ENCODE assay signal across 19 cellular contexts in genomic region chrX:154352466-154352865, GRCh38. TPM values are rescaled to one million over a fixed set of nuclear protein-coding genes. Genes with fewer than 3 reads are reported as not detected.
A peak's percentile ranks its signal among the peaks of the same experiment; 100 is the strongest.
DNase-seq lines count a peak whose midpoint lies in the region; ATAC-seq, FAIRE-seq and TF ChIP-seq lines count a peak whose summit lies in the region.
"Had no signal": no experiment of that assay in that cellular context is flagged by ENCODE, and none has a peak within 500 bp of the region (broad histone marks: within the 10 kb centered on the region; RNA-seq: fewer than 3 reads in every experiment).

No MANE protein-coding gene starts in this region.

- no peak overlapping the region for H3K4me3 Mint-ChIP-seq in activated naive CD4-positive, alpha-beta T cell treated with anti-CD3 and anti-CD28 coated beads, Interleukin-2, amount 10 ng/mL, durations not matched to agents 7 days and 5 days
- H3K4me3 Mint-ChIP-seq: brain had no signal

- H3K4me1 ChIP-seq in HCT116 (ENCODE audit: control insufficient read depth in 1 of 2, insufficient read depth in 2 of 2, low read length in 2 of 2) (no peaks in the 10 kb centered on the region), K562 (replicated peaks in 1 of 2; ENCODE audit: control insufficient read depth in 2 of 2, insufficient read depth in 2 of 2, low read length in 2 of 2) (peaks cover 0 to 51% of the 10 kb centered on the region in 2 experiments; a peak in 2 of 5 replicates), spleen (peaks cover 3 to 75% (median 39%) of the 10 kb centered on the region in 6 donors), SK-N-SH (ENCODE audit: control insufficient read depth in 1 of 2, insufficient read depth in 2 of 2, low read depth in 1 of 2, low read length in 1 of 2) (peaks cover 0 to under 1% of the 10 kb centered on the region in 2 experiments; a peak in 1 of 4 replicates)

- no peaks in the 10 kb centered on the region for H3K9me2 ChIP-seq in HCT116 (ENCODE audit: insufficient read depth)
- no peaks in the 10 kb centered on the region for H3K9me2 ChIP-seq in SK-N-SH

- no peak overlapping the region for H3K4me3 ChIP-seq in HCT116 (replicated peaks in 1 of 2; ENCODE audit: low read depth in 1 of 2, low read length in 2 of 2)
- H3K4me3 ChIP-seq in K562: no peak overlapping the region
- no peak overlapping the region for H3K4me3 ChIP-seq in spleen
- no peak overlapping the region for H3K4me3 ChIP-seq in SK-N-SH (ENCODE audit: low read depth in 2 of 2, low read length in 1 of 2)

- H3K27ac Mint-ChIP-seq in activated naive CD4-positive, alpha-beta T cell treated with anti-CD3 and anti-CD28 coated beads, Interleukin-2, amount 10 ng/mL, durations not matched to agents 7 days and 5 days: peak overlapping the region; percentile 83
- H3K27ac Mint-ChIP-seq in activated naive CD4-positive, alpha-beta T cell treated with anti-CD3 and anti-CD28 coated beads, Interleukin-2, amount 50 U/mL, for 72 hours: no peak overlapping the region
- H3K27ac Mint-ChIP-seq: brain had no signal

- H3K9me1 ChIP-seq in K562 (ENCODE audit: control insufficient read depth, insufficient read depth, low read length): no peaks in the 10 kb centered on the region

- H3F3A ChIP-seq in SK-N-SH (replicated peaks; ENCODE audit: insufficient read depth): peaks cover 57% of the 10 kb centered on the region

- no peaks in the 10 kb centered on the region for H3K9me3 Mint-ChIP-seq in activated naive CD4-positive, alpha-beta T cell treated with anti-CD3 and anti-CD28 coated beads, Interleukin-2, amount 10 ng/mL, durations not matched to agents 7 days and 5 days
- H3K9me3 Mint-ChIP-seq in activated naive CD4-positive, alpha-beta T cell treated with anti-CD3 and anti-CD28 coated beads, Interleukin-2, amount 50 U/mL, for 72 hours: no peaks in the 10 kb centered on the region

- TF ChIP-seq POLR2A in HCT116 (IDR thresholded peaks at IDR 0.05; ENCODE audit: borderline replicate concordance, extremely low read depth, insufficient read depth, insufficient read length): no peak
- no peak for TF ChIP-seq POLR2A in K562 (conservative IDR thresholded peaks at IDR 0.05)
- TF ChIP-seq POLR2A in spleen (IDR thresholded peaks at IDR 0.05): no peak

- no peak for DNase-seq in activated naive CD4-positive, alpha-beta T cell treated with anti-CD3 and anti-CD28 coated beads, Interleukin-2, amount 10 ng/mL, durations not matched to agents 7 days and 5 days
- no peak for DNase-seq in activated naive CD4-positive, alpha-beta T cell treated with anti-CD3 and anti-CD28 coated beads, Interleukin-2, amount 50 U/mL, for 72 hours (ENCODE audit: low spot score in 2 of 2)
- DNase-seq in HCT116 (ENCODE audit: low read depth, low spot score) (no peak), K562 (ENCODE audit: extremely low read depth in 1 of 4, low spot score in 3 of 4) (no peak), spleen (no peak), NK-92 (lab: John Stamatoyannopoulos, UW; ENCODE audit: unreplicated experiment) (no peak), SK-N-SH (no peak), DMS53 (lab: John Stamatoyannopoulos, UW) (no peak)
- DNase-seq: activated naive CD4-positive, alpha-beta T cell treated with Interleukin-2 at 50 U/mL for 16 hours; activated T-cell treated with anti-CD3 and anti-CD28 coated beads for 4 hours; dermis blood vessel endothelial cell; erythroblast; NCI-H1694; NCI-H510A; posterior cingulate gyrus had no signal

- H3K27me3 ChIP-seq in HCT116 (ENCODE audit: insufficient read depth, low read length): no peaks in the 10 kb centered on the region
- H3K27me3 ChIP-seq in K562 (ENCODE audit: control insufficient read depth in 2 of 2, insufficient read depth in 2 of 2, low read length in 2 of 2): no peaks in the 10 kb centered on the region
- H3K27me3 ChIP-seq in spleen (replicated peaks in 1 of 7): no peaks in the 10 kb centered on the region
- H3K27me3 ChIP-seq in SK-N-SH (ENCODE audit: insufficient read depth): no peaks in the 10 kb centered on the region

- POLR2A ChIA-PET in HCT116 (lab: Charles Lee) (no interaction called here), K562 (lab: Yijun Ruan, JAX) (no interaction called here), SK-N-SH (lab: Yijun Ruan, JAX) (no interaction called here)

- TF ChIP-seq RAD21 in HCT116 (IDR thresholded peaks at IDR 0.05; ENCODE audit: low read depth) (no peak), K562 (CRISPR knock-in tag; conservative IDR thresholded peaks at IDR 0.05 in 1 of 2, IDR thresholded peaks at IDR 0.05 in 1 of 2) (no peak), SK-N-SH (IDR thresholded peaks at IDR 0.05; ENCODE audit: low read length) (no peak)

- H3K27ac ChIP-seq in HCT116 (ENCODE audit: low read depth, low read length) (no peak overlapping the region), K562 (ENCODE audit: extremely low read depth, low read depth, low read length) (no peak overlapping the region), spleen (peak overlapping the region in 6 of 8 donors; percentile 20 to 85 (median 70)), SK-N-SH (ENCODE audit: low read depth in 2 of 2, low read length in 1 of 2) (no peak overlapping the region)

- intact Hi-C loops in HCT116 (cut with micrococcal nuclease): no loop called here
- intact Hi-C loops in K562 (cut with micrococcal nuclease): no loop called here
- intact Hi-C loops in spleen (cut with DNase I; ENCODE audit: low total_unique reads): no loop called here

- BruUV-seq in HCT116 (replicated peaks; lab: Mats Ljungman, UMichigan) (TSS peak; percentile 37), K562 (replicated peaks; lab: Mats Ljungman, UMichigan) (no TSS peak)

- 94% methylated on average over 6 of the region's 13 CpGs for whole genome bisulfite sequencing in K562 (ENCODE audit: insufficient coverage, low coverage, missing lambda C conversion rate)
- 79 to 100% (median 86%) methylated on average over 4 to 13 of the region's 13 CpGs; no CpG with 5 or more reads in 1 of the 5 donors for WGBS in spleen, 5 donors
- WGBS in SK-N-SH (ENCODE audit: low lambda C conversion rate): 56% methylated on average over 9 of the region's 13 CpGs

- no peaks in the 10 kb centered on the region for H3K27me3 Mint-ChIP-seq in activated naive CD4-positive, alpha-beta T cell treated with anti-CD3 and anti-CD28 coated beads, Interleukin-2, amount 10 ng/mL, durations not matched to agents 7 days and 5 days
- H3K27me3 Mint-ChIP-seq: brain had no signal

- H2AFZ ChIP-seq in HCT116 (ENCODE audit: low read depth, low read length, poor library complexity, severe bottlenecking): no peak overlapping the region
- no peak overlapping the region for H2AFZ ChIP-seq in K562 (ENCODE audit: low read depth, low read length)
- no peak overlapping the region for H2AFZ ChIP-seq in SK-N-SH (ENCODE audit: low read depth)

- H3K9ac ChIP-seq in HCT116 (ENCODE audit: low read length) (no peak overlapping the region), K562 (ENCODE audit: insufficient read depth in 1 of 2, low read depth in 2 of 2, low read length in 2 of 2) (no peak overlapping the region; a peak in 1 of 4 replicates), SK-N-SH (no peak overlapping the region)

- H3K36me3 ChIP-seq in HCT116 (ENCODE audit: control insufficient read depth in 1 of 2, insufficient read depth in 2 of 2, low read length in 2 of 2) (peaks cover 6 to 8% of the 10 kb centered on the region in 2 experiments; a peak in 2 of 4 replicates), K562 (ENCODE audit: control insufficient read depth, insufficient read depth, low read length) (peaks cover 94% of the 10 kb centered on the region; the same call in 2 of the 3 replicates), spleen (peaks cover 0 to 95% (median 82%) of the 10 kb centered on the region in 6 donors), SK-N-SH (replicated peaks in 1 of 2; ENCODE audit: control insufficient read depth in 1 of 2, insufficient read depth in 2 of 2, low read length in 1 of 2) (peaks cover 6 to 69% of the 10 kb centered on the region in 2 experiments)

- TF ChIP-seq CTCF in HCT116 (IDR thresholded peaks at IDR 0.05 in 2 of 3, conservative IDR thresholded peaks at IDR 0.05 in 1 of 3; ENCODE audit: borderline replicate concordance in 1 of 3, insufficient read depth in 1 of 3, low read depth in 2 of 3, low read length in 2 of 3) (no peak), K562 (IDR thresholded peaks at IDR 0.05 in 2 of 3, conservative IDR thresholded peaks at IDR 0.05 in 1 of 3; ENCODE audit: insufficient read depth in 2 of 3, low read depth in 1 of 3, low read length in 3 of 3) (no peak), spleen (IDR thresholded peaks at IDR 0.05 in 8 of 11, conservative IDR thresholded peaks at IDR 0.05 in 3 of 11) (no peak), SK-N-SH (IDR thresholded peaks at IDR 0.05) (no peak)

- CTCF ChIA-PET in activated naive CD4-positive, alpha-beta T cell treated with anti-CD3 and anti-CD28 coated beads, Interleukin-2, amount 10 ng/mL, durations not matched to agents 7 days and 5 days (lab: Charles Lee): no interaction called here
- CTCF ChIA-PET in HCT116 (lab: Charles Lee) (no interaction called here), K562 (lab: Yijun Ruan, JAX; ENCODE audit: low intra/inter-chr PET ratio) (no interaction called here), SK-N-SH (lab: Yijun Ruan, JAX) (no interaction called here)

- H4K20me1 ChIP-seq in HCT116 (ENCODE audit: insufficient read depth) (no peaks in the 10 kb centered on the region), K562 (replicated peaks; ENCODE audit: control insufficient read depth, insufficient read depth, low read length) (peaks cover 13% of the 10 kb centered on the region), SK-N-SH (ENCODE audit: insufficient read depth) (peaks cover 98% of the 10 kb centered on the region)

- TF ChIP-seq EP300 in K562 (IDR thresholded peaks at IDR 0.05; ENCODE audit: low read length) (no peak), SK-N-SH (IDR thresholded peaks at IDR 0.05; ENCODE audit: borderline replicate concordance in 1 of 2, low read depth in 1 of 2, low read length in 1 of 2) (no peak)

- in situ Hi-C loops in K562 (cut with MboI): no loop called here

- H3K4me1 Mint-ChIP-seq in activated naive CD4-positive, alpha-beta T cell treated with anti-CD3 and anti-CD28 coated beads, Interleukin-2, amount 10 ng/mL, durations not matched to agents 7 days and 5 days: peaks cover 72% of the 10 kb centered on the region

- no peak for ATAC-seq in activated naive CD4-positive, alpha-beta T cell treated with anti-CD3 and anti-CD28 coated beads, Interleukin-2, amount 50 U/mL, for 72 hours
- ATAC-seq in HCT116: no peak
- no peak for ATAC-seq in K562

- no peaks in the 10 kb centered on the region for H3K79me2 ChIP-seq in HCT116 (ENCODE audit: insufficient read depth, low read length)
- H3K79me2 ChIP-seq in K562 (ENCODE audit: control insufficient read depth, insufficient read depth, low read length): no peaks in the 10 kb centered on the region
- H3K79me2 ChIP-seq in SK-N-SH (ENCODE audit: insufficient read depth): peaks cover 11% of the 10 kb centered on the region

- H3K36me3 Mint-ChIP-seq in activated naive CD4-positive, alpha-beta T cell treated with anti-CD3 and anti-CD28 coated beads, Interleukin-2, amount 10 ng/mL, durations not matched to agents 7 days and 5 days: peaks cover 25% of the 10 kb centered on the region
- H3K36me3 Mint-ChIP-seq in activated naive CD4-positive, alpha-beta T cell treated with anti-CD3 and anti-CD28 coated beads, Interleukin-2, amount 50 U/mL, for 72 hours: no peaks in the 10 kb centered on the region

- RAD21 ChIA-PET in HCT116 (lab: Charles Lee; ENCODE audit: low non-redundant PET in 1 of 2, low total read pairs in 2 of 2, uncharacterized antibody in 2 of 2, unreplicated experiment in 2 of 2): no interaction called here

- H3K4me2 ChIP-seq in HCT116 (ENCODE audit: low read length) (no peak overlapping the region), K562 (ENCODE audit: insufficient read depth, low read length) (no peak overlapping the region), SK-N-SH (no peak overlapping the region)

- no peaks in the 10 kb centered on the region for H3K9me3 ChIP-seq in HCT116 (ENCODE audit: control insufficient read depth in 1 of 2, insufficient read depth in 1 of 2, low read depth in 1 of 2, low read length in 2 of 2)
- H3K9me3 ChIP-seq in K562 (replicated peaks; ENCODE audit: control insufficient read depth, insufficient read depth, low read depth, low read length): no peaks in the 10 kb centered on the region
- no peaks in the 10 kb centered on the region for H3K9me3 ChIP-seq in spleen
- H3K9me3 ChIP-seq in SK-N-SH: no peaks in the 10 kb centered on the region

- FAIRE-seq in K562 (lab: Jason Lieb, UNC): no peak
- FAIRE-seq: A204.1, HTR-8/SVneo had no signal

RNA-seq across cellular contexts. Expression of gene FLNA, which starts 22.0 kb away (rescaled TPM):
- 100 to 1,000 TPM; 690 to 932 TPM for total RNA-seq in activated naive CD4-positive, alpha-beta T cell treated with anti-CD3 and anti-CD28 coated beads, Interleukin-2, amount 50 U/mL, for 72 hours
- total RNA-seq in HCT116 (2021; ENCODE audit: unreplicated experiment): 546 TPM
- 518 and 552 TPM in 2 replicates for polyA plus RNA-seq in HCT116 (2012)
- 432 and 1,364 TPM in 2 replicates for total RNA-seq in K562 (2011; cell fraction: chromatin; rRNA removed; ENCODE audit: low replicate concordance)
- 816 and 818 TPM in 2 replicates for total RNA-seq in K562 (2011; cell fraction: nucleolus; rRNA removed)
- 362 and 459 TPM in 2 replicates for total RNA-seq in K562 (2011; cell fraction: nucleoplasm; rRNA removed)
- 554 and 803 TPM in 2 replicates for total RNA-seq in K562 (2014; rRNA removed)
- 72.2 and 110 TPM in 2 replicates for total RNA-seq in K562 (2014; rRNA removed; fragmentation: Illumina TruSeq; extraction: Trizol)
- 135 and 162 TPM in 2 replicates for total RNA-seq in K562 (2015; rRNA removed; fragmentation: Illumina TruSeq; extraction: Trizol)
- 672 and 735 TPM in 2 replicates for total RNA-seq in K562 (2021)
- 86.6 and 165 TPM in 2 replicates for polyA plus RNA-seq in K562 (2011; rRNA removed)
- polyA plus RNA-seq in K562 (2011; cell fraction: cytosol; rRNA removed): 122 and 183 TPM in 2 replicates
- polyA plus RNA-seq in K562 (2011; cell fraction: nucleus; rRNA removed): 624 and 751 TPM in 2 replicates
- polyA plus RNA-seq in K562 (2012): 392 and 593 TPM in 2 replicates
- 329 and 438 TPM in 2 replicates for polyA plus RNA-seq in K562 (2014; fragmentation: Illumina TruSeq; extraction: Trizol)
- 1 to 10 TPM; 6.2 to 6.8 TPM for polyA plus RNA-seq in K562 (2014; fragmentation: Nextera tagmentation; extraction: Ambion mirVana)
- 226 and 245 TPM in 2 replicates for polyA plus RNA-seq in K562 (2014; rRNA removed)
- polyA minus RNA-seq in K562 (2011; rRNA and poly(A)+ RNA removed): 249 and 291 TPM in 2 replicates
- polyA minus RNA-seq in K562 (2011; cell fraction: cytosol; rRNA and poly(A)+ RNA removed): 522 and 767 TPM in 2 replicates
- 248 and 324 TPM in 2 replicates for polyA minus RNA-seq in K562 (2011; cell fraction: nucleus; rRNA and poly(A)+ RNA removed)
- 1,000 to 10,000 TPM in 1 of 7 donors, 100 to 1,000 TPM in 6; 401 to 1,447 (median 668) TPM for total RNA-seq in spleen
- polyA plus RNA-seq in spleen: 100 to 1,000 TPM; 259 to 548 (median 322) TPM
- polyA plus RNA-seq in SK-N-SH (2012; rRNA removed): 364 and 550 TPM in 2 replicates
- polyA plus RNA-seq in SK-N-SH (2012; cell fraction: cytosol; rRNA removed): 152 and 241 TPM in 2 replicates
- polyA plus RNA-seq in SK-N-SH (2012; cell fraction: nucleus; rRNA removed): 1,312 and 1,452 TPM in 2 replicates

RNA-seq across cellular contexts. Expression of gene EMD, which starts 26.6 kb away (rescaled TPM):
- total RNA-seq in activated naive CD4-positive, alpha-beta T cell treated with anti-CD3 and anti-CD28 coated beads, Interleukin-2, amount 50 U/mL, for 72 hours: 10 to 100 TPM; 79.3 to 83.0 TPM
- total RNA-seq in HCT116 (2021; ENCODE audit: unreplicated experiment) (102 TPM), K562 (2014; rRNA removed) (32.9 and 36.2 TPM in 2 replicates), K562 (2014; rRNA removed; fragmentation: Illumina TruSeq; extraction: Trizol) (37.5 and 38.3 TPM in 2 replicates), K562 (2015; rRNA removed; fragmentation: Illumina TruSeq; extraction: Trizol) (61.9 and 67.8 TPM in 2 replicates), K562 (2021) (124 and 135 TPM in 2 replicates), spleen (10 to 100 TPM; 29.8 to 56.3 (median 49.9) TPM)
- 148 TPM in 2 replicates for polyA plus RNA-seq in HCT116 (2012)
- total RNA-seq in K562 (2011; cell fraction: chromatin; rRNA removed; ENCODE audit: low replicate concordance): 41.8 and 93.2 TPM in 2 replicates
- total RNA-seq in K562 (2011; cell fraction: nucleolus; rRNA removed): 88.9 and 97.4 TPM in 2 replicates
- 70.5 and 73.6 TPM in 2 replicates for total RNA-seq in K562 (2011; cell fraction: nucleoplasm; rRNA removed)
- polyA plus RNA-seq in K562 (2011; rRNA removed) (77.4 and 81.2 TPM in 2 replicates), K562 (2014; fragmentation: Illumina TruSeq; extraction: Trizol) (177 and 206 TPM in 2 replicates), K562 (2014; fragmentation: Nextera tagmentation; extraction: Ambion mirVana) (1 to 10 TPM; 2.3 to 3.1 TPM), K562 (2014; rRNA removed) (86.7 and 110 TPM in 2 replicates), spleen (10 to 100 TPM; 77.8 to 83.1 (median 78.9) TPM), SK-N-SH (2012; rRNA removed) (40.4 and 68.0 TPM in 2 replicates)
- polyA plus RNA-seq in K562 (2011; cell fraction: cytosol; rRNA removed): 100.0 and 121 TPM in 2 replicates
- 238 and 242 TPM in 2 replicates for polyA plus RNA-seq in K562 (2011; cell fraction: nucleus; rRNA removed)
- 125 and 134 TPM in 2 replicates for polyA plus RNA-seq in K562 (2012)
- polyA minus RNA-seq in K562 (2011; rRNA and poly(A)+ RNA removed): 24.0 and 43.3 TPM in 2 replicates
- 51.3 and 57.9 TPM in 2 replicates for polyA minus RNA-seq in K562 (2011; cell fraction: cytosol; rRNA and poly(A)+ RNA removed)
- 28.5 and 40.8 TPM in 2 replicates for polyA minus RNA-seq in K562 (2011; cell fraction: nucleus; rRNA and poly(A)+ RNA removed)
- polyA plus RNA-seq in SK-N-SH (2012; cell fraction: cytosol; rRNA removed): 53.2 and 69.8 TPM in 2 replicates
- polyA plus RNA-seq in SK-N-SH (2012; cell fraction: nucleus; rRNA removed): 82.3 and 105 TPM in 2 replicates

RNA-seq across cellular contexts. Expression of gene RPL10, which starts 45.7 kb away (rescaled TPM):
- total RNA-seq in activated naive CD4-positive, alpha-beta T cell treated with anti-CD3 and anti-CD28 coated beads, Interleukin-2, amount 50 U/mL, for 72 hours: 1,000 to 10,000 TPM; 1,357 to 2,520 TPM
- total RNA-seq in HCT116 (2021; ENCODE audit: unreplicated experiment) (3,069 TPM), K562 (2014; rRNA removed) (4,111 and 4,705 TPM in 2 replicates), K562 (2014; rRNA removed; fragmentation: Illumina TruSeq; extraction: Trizol) (3,682 and 4,010 TPM in 2 replicates), K562 (2015; rRNA removed; fragmentation: Illumina TruSeq; extraction: Trizol) (3,735 and 3,774 TPM in 2 replicates), K562 (2021) (4,299 and 4,408 TPM in 2 replicates), spleen (1,000 to 10,000 TPM; 2,711 to 4,089 (median 3,238) TPM)
- polyA plus RNA-seq in HCT116 (2012): 5,638 and 6,597 TPM in 2 replicates
- total RNA-seq in K562 (2011; cell fraction: chromatin; rRNA removed; ENCODE audit: low replicate concordance): 652 and 1,355 TPM in 2 replicates
- total RNA-seq in K562 (2011; cell fraction: nucleolus; rRNA removed): 1,356 and 1,561 TPM in 2 replicates
- 1,670 and 2,786 TPM in 2 replicates for total RNA-seq in K562 (2011; cell fraction: nucleoplasm; rRNA removed)
- polyA plus RNA-seq in K562 (2011; rRNA removed) (5,297 and 6,545 TPM in 2 replicates), K562 (2014; fragmentation: Illumina TruSeq; extraction: Trizol) (6,119 and 7,432 TPM in 2 replicates), K562 (2014; fragmentation: Nextera tagmentation; extraction: Ambion mirVana) (1,000 to 10,000 TPM; 5,014 to 7,600 TPM), K562 (2014; rRNA removed) (6,193 and 7,323 TPM in 2 replicates), spleen (1,000 to 10,000 TPM; 6,919 to 9,324 (median 8,870) TPM), SK-N-SH (2012; rRNA removed) (4,562 and 7,172 TPM in 2 replicates)
- polyA plus RNA-seq in K562 (2011; cell fraction: cytosol; rRNA removed): 7,052 and 10,074 TPM in 2 replicates
- 3,562 and 5,028 TPM in 2 replicates for polyA plus RNA-seq in K562 (2011; cell fraction: nucleus; rRNA removed)
- polyA plus RNA-seq in K562 (2012): 5,208 and 8,851 TPM in 2 replicates
- 1,451 and 1,523 TPM in 2 replicates for polyA minus RNA-seq in K562 (2011; rRNA and poly(A)+ RNA removed)
- 1,578 and 1,804 TPM in 2 replicates for polyA minus RNA-seq in K562 (2011; cell fraction: cytosol; rRNA and poly(A)+ RNA removed)
- polyA minus RNA-seq in K562 (2011; cell fraction: nucleus; rRNA and poly(A)+ RNA removed): 368 and 622 TPM in 2 replicates
- polyA plus RNA-seq in SK-N-SH (2012; cell fraction: cytosol; rRNA removed): 3,969 and 6,678 TPM in 2 replicates
- 1,391 and 1,880 TPM in 2 replicates for polyA plus RNA-seq in SK-N-SH (2012; cell fraction: nucleus; rRNA removed)

RNA-seq across cellular contexts. Expression of gene DNASE1L1, which starts 56.6 kb away (rescaled TPM):
- total RNA-seq in activated naive CD4-positive, alpha-beta T cell treated with anti-CD3 and anti-CD28 coated beads, Interleukin-2, amount 50 U/mL, for 72 hours: 10 to 100 TPM; 14.7 to 20.6 TPM
- total RNA-seq in HCT116 (2021; ENCODE audit: unreplicated experiment) (16.5 TPM), K562 (2014; rRNA removed) (12.4 and 16.4 TPM in 2 replicates), K562 (2014; rRNA removed; fragmentation: Illumina TruSeq; extraction: Trizol) (5.7 and 5.9 TPM in 2 replicates), K562 (2015; rRNA removed; fragmentation: Illumina TruSeq; extraction: Trizol) (4.9 and 5.5 TPM in 2 replicates), K562 (2021) (10.9 and 11.2 TPM in 2 replicates), spleen (10 to 100 TPM; 25.9 to 54.5 (median 43.5) TPM)
- 21.9 and 23.2 TPM in 2 replicates for polyA plus RNA-seq in HCT116 (2012)
- 14.4 and 29.9 TPM in 2 replicates for total RNA-seq in K562 (2011; cell fraction: chromatin; rRNA removed; ENCODE audit: low replicate concordance)
- total RNA-seq in K562 (2011; cell fraction: nucleolus; rRNA removed): 32.4 and 37.9 TPM in 2 replicates
- 24.0 and 27.8 TPM in 2 replicates for total RNA-seq in K562 (2011; cell fraction: nucleoplasm; rRNA removed)
- polyA plus RNA-seq in K562 (2011; rRNA removed) (12.6 and 14.8 TPM in 2 replicates), K562 (2014; fragmentation: Illumina TruSeq; extraction: Trizol) (7.9 and 12.9 TPM in 2 replicates), K562 (2014; fragmentation: Nextera tagmentation; extraction: Ambion mirVana) (under 1 TPM; 0.73 to 0.74 TPM), K562 (2014; rRNA removed) (11.6 and 16.4 TPM in 2 replicates), spleen (10 to 100 TPM; 18.1 to 26.5 (median 22.5) TPM), SK-N-SH (2012; rRNA removed) (18.2 and 22.5 TPM in 2 replicates)
- polyA plus RNA-seq in K562 (2011; cell fraction: cytosol; rRNA removed): 18.6 and 34.4 TPM in 2 replicates
- polyA plus RNA-seq in K562 (2011; cell fraction: nucleus; rRNA removed): 18.8 and 31.1 TPM in 2 replicates
- polyA plus RNA-seq in K562 (2012): 14.5 and 24.0 TPM in 2 replicates
- 5.2 and 6.9 TPM in 2 replicates for polyA minus RNA-seq in K562 (2011; rRNA and poly(A)+ RNA removed)
- polyA minus RNA-seq in K562 (2011; cell fraction: cytosol; rRNA and poly(A)+ RNA removed): 8.1 and 9.3 TPM in 2 replicates
- 4.7 and 6.1 TPM in 2 replicates for polyA minus RNA-seq in K562 (2011; cell fraction: nucleus; rRNA and poly(A)+ RNA removed)
- 13.3 and 17.5 TPM in 2 replicates for polyA plus RNA-seq in SK-N-SH (2012; cell fraction: cytosol; rRNA removed)
- polyA plus RNA-seq in SK-N-SH (2012; cell fraction: nucleus; rRNA removed): 30.6 and 31.9 TPM in 2 replicates

RNA-seq across cellular contexts. Expression of gene TKTL1, which starts 56.9 kb away (rescaled TPM):
- under 1 TPM; 0.48 to 0.56 TPM for total RNA-seq in activated naive CD4-positive, alpha-beta T cell treated with anti-CD3 and anti-CD28 coated beads, Interleukin-2, amount 50 U/mL, for 72 hours
- 0.34 TPM for total RNA-seq in HCT116 (2021; ENCODE audit: unreplicated experiment)
- polyA plus RNA-seq in HCT116 (2012): 0.09 and 0.18 TPM in 2 replicates
- not detected in 2 replicates for total RNA-seq in K562 (2011; cell fraction: chromatin; rRNA removed; ENCODE audit: low replicate concordance)
- total RNA-seq in K562 (2011; cell fraction: nucleolus; rRNA removed): not detected in 2 replicates
- 0.66 TPM in 1 of 2 replicates, not detected in the other for total RNA-seq in K562 (2011; cell fraction: nucleoplasm; rRNA removed)
- 0.54 and 0.61 TPM in 2 replicates for total RNA-seq in K562 (2014; rRNA removed)
- total RNA-seq in K562 (2014; rRNA removed; fragmentation: Illumina TruSeq; extraction: Trizol): 0.29 and 0.44 TPM in 2 replicates
- total RNA-seq in K562 (2015; rRNA removed; fragmentation: Illumina TruSeq; extraction: Trizol): 0.19 and 0.29 TPM in 2 replicates
- 0.35 and 0.51 TPM in 2 replicates for total RNA-seq in K562 (2021)
- polyA plus RNA-seq in K562 (2011; rRNA removed): 0.18 and 0.64 TPM in 2 replicates
- polyA plus RNA-seq in K562 (2011; cell fraction: cytosol; rRNA removed): 0.37 and 0.66 TPM in 2 replicates
- polyA plus RNA-seq in K562 (2011; cell fraction: nucleus; rRNA removed): 0.10 and 0.21 TPM in 2 replicates
- 0.52 and 2.2 TPM in 2 replicates for polyA plus RNA-seq in K562 (2012)
- polyA plus RNA-seq in K562 (2014; fragmentation: Illumina TruSeq; extraction: Trizol): 0.51 and 0.71 TPM in 2 replicates
- under 1 TPM; 0.18 to 0.71 TPM for polyA plus RNA-seq in K562 (2014; fragmentation: Nextera tagmentation; extraction: Ambion mirVana)
- 0.38 and 0.62 TPM in 2 replicates for polyA plus RNA-seq in K562 (2014; rRNA removed)
- polyA minus RNA-seq in K562 (2011; rRNA and poly(A)+ RNA removed): 0.14 and 0.45 TPM in 2 replicates
- polyA minus RNA-seq in K562 (2011; cell fraction: cytosol; rRNA and poly(A)+ RNA removed): not detected in 2 replicates
- polyA minus RNA-seq in K562 (2011; cell fraction: nucleus; rRNA and poly(A)+ RNA removed): 0.67 TPM in 1 of 2 replicates, not detected in the other
- 1 to 10 TPM in 3 of 7 donors, under 1 TPM in 3, not detected in 1; 0.42 to 3.7 (median 1.2) TPM for total RNA-seq in spleen
- polyA plus RNA-seq in spleen: under 1 TPM; 0.13 to 0.57 (median 0.24) TPM
- 0.02 TPM in 1 of 2 replicates, not detected in the other for polyA plus RNA-seq in SK-N-SH (2012; rRNA removed)
- 0.01 TPM in 1 of 2 replicates, not detected in the other for polyA plus RNA-seq in SK-N-SH (2012; cell fraction: cytosol; rRNA removed)
- not detected in 2 replicates for polyA plus RNA-seq in SK-N-SH (2012; cell fraction: nucleus; rRNA removed)
- total RNA-seq: dermis blood vessel endothelial cell, glomerular endothelial cell had no signal

Comparison
In these comparisons a context has a peak if more than half of its experiments do, and no peak if none do; other contexts are left out.
1. H3K27ac ChIP-seq: peak in spleen (6 of 8); none in HCT116 (single experiment), K562 (single experiment) and SK-N-SH (0 of 2).